In the genomic region with DNA sequence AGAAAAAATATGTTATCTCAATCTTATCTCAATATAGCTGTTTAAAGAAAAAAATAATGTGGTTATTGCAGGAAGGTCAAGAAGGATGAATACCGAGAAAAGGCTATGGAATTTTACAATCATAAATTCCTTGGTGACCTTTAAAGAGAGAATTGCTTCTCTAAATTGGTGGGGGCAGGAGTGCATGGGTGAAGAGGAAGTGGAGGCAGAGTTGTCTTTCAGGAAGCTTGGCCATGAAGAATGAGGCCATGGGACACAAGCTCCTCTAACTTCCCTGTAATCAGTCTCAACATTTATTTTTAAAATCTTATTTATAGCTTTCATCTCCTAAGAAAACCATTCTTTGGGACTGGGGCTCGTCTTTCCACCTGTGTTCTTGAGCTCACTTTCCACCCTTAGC, we compare ENCODE assay signal across 18 cellular contexts. TPM values are rescaled to one million over a fixed set of nuclear protein-coding genes. Genes with fewer than 3 reads are reported as not detected.
DNase-seq lines count a peak whose midpoint lies in the region; ATAC-seq, FAIRE-seq and TF ChIP-seq lines count a peak whose summit lies in the region.
"Had no signal": no experiment of that assay in that cellular context is flagged by ENCODE, and none has a peak within 500 bp of the region (broad histone marks: within the 10 kb centered on the region; RNA-seq: fewer than 3 reads in every experiment).

No MANE protein-coding gene starts in this region.

- H3K9me1 ChIP-seq in K562 (ENCODE audit: control insufficient read depth, insufficient read depth, low read length): no peaks in the 10 kb centered on the region

- no peaks in the 10 kb centered on the region for H3K79me2 ChIP-seq in K562 (ENCODE audit: control insufficient read depth, insufficient read depth, low read length)

- intact Hi-C loops in K562 (cut with micrococcal nuclease): no loop called here
- intact Hi-C loops in sciatic nerve (cut with DNase I): no loop called here

- ATAC-seq in K562: no peak
- no peak for ATAC-seq in sciatic nerve
- ATAC-seq: HCT116 had no signal

- no peak overlapping the region for H3K27ac ChIP-seq in K562 (ENCODE audit: extremely low read depth, low read depth, low read length)
- H3K27ac ChIP-seq in right atrium auricular region: no peak overlapping the region
- H3K27ac ChIP-seq: GM23248, HL-60 had no signal

- 39% methylated on average over 2 of the region's 2 CpGs for WGBS in K562 (ENCODE audit: insufficient coverage, low coverage, missing lambda C conversion rate)

- no peak for TF ChIP-seq RAD21 in K562 (CRISPR knock-in tag; conservative IDR thresholded peaks at IDR 0.05 in 1 of 2, IDR thresholded peaks at IDR 0.05 in 1 of 2)

- no peak overlapping the region for H3K9ac ChIP-seq in K562 (ENCODE audit: insufficient read depth in 1 of 2, low read depth in 2 of 2, low read length in 2 of 2)
- H3K9ac ChIP-seq: BLaER1 treated with 17β-estradiol and CSF1 and Interleukin-3, amounts not matched to agents 10 nM and 100 nM; GM23248 had no signal

- H3K4me1 ChIP-seq in K562 (replicated peaks in 1 of 2; ENCODE audit: control insufficient read depth in 2 of 2, insufficient read depth in 2 of 2, low read length in 2 of 2): peaks cover 0 to 7% of the 10 kb centered on the region in 2 experiments; a peak in 2 of 5 replicates
- no peaks in the 10 kb centered on the region for H3K4me1 ChIP-seq in right atrium auricular region

- TF ChIP-seq POLR2A in NB4 (IDR thresholded peaks at IDR 0.05; ENCODE audit: extremely low read depth, insufficient read length) (no peak), K562 (conservative IDR thresholded peaks at IDR 0.05) (no peak)

- BruUV-seq in K562 (replicated peaks; lab: Mats Ljungman, UMichigan): no TSS peak

- CTCF ChIA-PET in K562 (lab: Yijun Ruan, JAX; ENCODE audit: low intra/inter-chr PET ratio): no interaction called here

- no peaks in the 10 kb centered on the region for H3K9me3 ChIP-seq in K562 (replicated peaks; ENCODE audit: control insufficient read depth, insufficient read depth, low read depth, low read length)
- no peaks in the 10 kb centered on the region for H3K9me3 ChIP-seq in right atrium auricular region
- H3K9me3 ChIP-seq: BLaER1 treated with 17β-estradiol and CSF1 and Interleukin-3, amounts not matched to agents 10 nM and 100 nM had no signal

- no peaks in the 10 kb centered on the region for H4K20me1 ChIP-seq in K562 (replicated peaks; ENCODE audit: control insufficient read depth, insufficient read depth, low read length)
- H4K20me1 ChIP-seq: BLaER1 treated with 17β-estradiol and CSF1 and Interleukin-3, amounts not matched to agents 10 nM and 100 nM had no signal

- H3K4me3 ChIP-seq in NB4 (ENCODE audit: low read depth, low read length) (no peak overlapping the region), K562 (no peak overlapping the region), right atrium auricular region (no peak overlapping the region)
- H3K4me3 ChIP-seq: BLaER1 treated with 17β-estradiol and CSF1 and Interleukin-3, amounts not matched to agents 10 nM and 100 nM; GM23248 had no signal

- in situ Hi-C loops in K562 (cut with MboI): no loop called here

- DNase-seq in NOMO-1 treated with DMSO at 0.1 percent for 48 hours (lab: John Stamatoyannopoulos, UW; ENCODE audit: unreplicated experiment): peak; percentile 9
- no peak for DNase-seq in NOMO-1 treated with dmso at 0.1 percent for 144 hours (lab: John Stamatoyannopoulos, UW; ENCODE audit: unreplicated experiment)
- peak; percentile 10 for DNase-seq in NB4 (ENCODE audit: low read depth)
- no peak for DNase-seq in K562 (ENCODE audit: extremely low read depth in 1 of 4, low spot score in 3 of 4)
- no peak for DNase-seq in sciatic nerve (ENCODE audit: low spot score)
- no peak for DNase-seq in foreskin melanocyte
- no peak for DNase-seq in right atrium auricular region (ENCODE audit: low spot score)
- DNase-seq: 8988T; Calu3; CD4-positive, alpha-beta T cell; DMS 273 treated with DMSO at 0.1 percent for 48 hours; GM23248 had no signal

- TF ChIP-seq EP300 in K562 (IDR thresholded peaks at IDR 0.05; ENCODE audit: low read length): no peak

- H3K4me2 ChIP-seq in K562 (ENCODE audit: insufficient read depth, low read length): no peak overlapping the region

- no peak for TF ChIP-seq CTCF in NB4 (IDR thresholded peaks at IDR 0.05; ENCODE audit: low read depth, low read length)
- TF ChIP-seq CTCF in K562 (IDR thresholded peaks at IDR 0.05 in 2 of 3, conservative IDR thresholded peaks at IDR 0.05 in 1 of 3; ENCODE audit: insufficient read depth in 2 of 3, low read depth in 1 of 3, low read length in 3 of 3): no peak
- no peak for TF ChIP-seq CTCF in right atrium auricular region (IDR thresholded peaks at IDR 0.05)

- H3K36me3 ChIP-seq in K562 (ENCODE audit: control insufficient read depth, insufficient read depth, low read length) (no peaks in the 10 kb centered on the region), right atrium auricular region (no peaks in the 10 kb centered on the region)
- H3K36me3 ChIP-seq: BLaER1 treated with 17β-estradiol and CSF1 and Interleukin-3, amounts not matched to agents 10 nM and 100 nM had no signal

- 0 out of 2 replicates have a peak overlapping the region, but pooled peaks have one; percentile 21 for H2AFZ ChIP-seq in K562 (ENCODE audit: low read depth, low read length)
- H2AFZ ChIP-seq: GM23248 had no signal

- H3K27me3 ChIP-seq in K562 (ENCODE audit: control insufficient read depth in 2 of 2, insufficient read depth in 2 of 2, low read length in 2 of 2) (no peaks in the 10 kb centered on the region), right atrium auricular region (no peaks in the 10 kb centered on the region)
- H3K27me3 ChIP-seq: BLaER1 treated with 17β-estradiol and CSF1 and Interleukin-3, amounts not matched to agents 10 nM and 100 nM had no signal

- POLR2A ChIA-PET in K562 (lab: Yijun Ruan, JAX): interaction anchor here (0.9 to 1.3 kb wide), 4 partner anchors 17 to 74 kb away, joined by 3 to 5 read pairs (median 3); no protein-coding TSS in a partner anchor

- FAIRE-seq in K562 (lab: Jason Lieb, UNC): no peak
- FAIRE-seq: GM18507, H54 had no signal

TF ChIP-seq in K562, 482 proteins besides CTCF, POLR2A, EP300 and RAD21:
- TF ChIP-seq BACH1 (tag; IDR thresholded peaks at IDR 0.05) (no peak), SPI1 (IDR thresholded peaks at IDR 0.05; ENCODE audit: borderline replicate concordance, low read depth, low read length) (peak; percentile 65; the same call in 1 of the 2 replicates)

RNA-seq across cellular contexts. Expression of a gene that starts 22.4 kb away (rescaled TPM):
- 198 and 216 TPM in 2 replicates for total RNA-seq in K562 (2011; cell fraction: chromatin; rRNA removed; ENCODE audit: low replicate concordance)
- 93.6 and 103 TPM in 2 replicates for total RNA-seq in K562 (2011; cell fraction: nucleolus; rRNA removed)
- 137 and 198 TPM in 2 replicates for total RNA-seq in K562 (2011; cell fraction: nucleoplasm; rRNA removed)
- total RNA-seq in K562 (2014; rRNA removed) (231 and 291 TPM in 2 replicates), K562 (2014; rRNA removed; fragmentation: Illumina TruSeq; extraction: Trizol) (333 and 354 TPM in 2 replicates), K562 (2015; rRNA removed; fragmentation: Illumina TruSeq; extraction: Trizol) (328 and 338 TPM in 2 replicates), K562 (2021) (393 and 398 TPM in 2 replicates), sciatic nerve (7.1 TPM), right atrium auricular region (10 to 100 TPM; 38.7 to 47.8 TPM)
- polyA plus RNA-seq in K562 (2011; rRNA removed) (357 and 368 TPM in 2 replicates), K562 (2014; fragmentation: Illumina TruSeq; extraction: Trizol) (310 and 328 TPM in 2 replicates), K562 (2014; fragmentation: Nextera tagmentation; extraction: Ambion mirVana) (100 to 1,000 TPM; 115 to 185 TPM), K562 (2014; rRNA removed) (347 and 404 TPM in 2 replicates)
- polyA plus RNA-seq in K562 (2011; cell fraction: cytosol; rRNA removed): 230 and 238 TPM in 2 replicates
- polyA plus RNA-seq in K562 (2011; cell fraction: nucleus; rRNA removed): 194 and 196 TPM in 2 replicates
- polyA plus RNA-seq in K562 (2012): 303 and 340 TPM in 2 replicates
- 402 and 407 TPM in 2 replicates for polyA minus RNA-seq in K562 (2011; rRNA and poly(A)+ RNA removed)
- polyA minus RNA-seq in K562 (2011; cell fraction: cytosol; rRNA and poly(A)+ RNA removed): 228 and 368 TPM in 2 replicates
- 133 and 189 TPM in 2 replicates for polyA minus RNA-seq in K562 (2011; cell fraction: nucleus; rRNA and poly(A)+ RNA removed)
- total RNA-seq: CD4-positive, alpha-beta T cell; Daoy had no signal

RNA-seq across cellular contexts. Expression of a gene that starts 50.3 kb away (rescaled TPM):
- total RNA-seq in K562 (2011; cell fraction: chromatin; rRNA removed; ENCODE audit: low replicate concordance): 0.32 and 0.81 TPM in 2 replicates
- total RNA-seq in K562 (2011; cell fraction: nucleolus; rRNA removed): 0.17 and 0.39 TPM in 2 replicates
- total RNA-seq in K562 (2011; cell fraction: nucleoplasm; rRNA removed): 0.29 TPM in 1 of 2 replicates, not detected in the other
- total RNA-seq in K562 (2014; rRNA removed) (0.05 TPM in 1 of 2 replicates, not detected in the other), K562 (2014; rRNA removed; fragmentation: Illumina TruSeq; extraction: Trizol) (0.06 TPM in 1 of 2 replicates, not detected in the other), K562 (2015; rRNA removed; fragmentation: Illumina TruSeq; extraction: Trizol) (0.07 TPM in 1 of 2 replicates, not detected in the other), K562 (2021) (0.09 TPM in 1 of 2 replicates, not detected in the other), sciatic nerve (9.3 TPM), right atrium auricular region (1 to 10 TPM; 1.1 to 2.9 TPM)
- polyA plus RNA-seq in K562 (2011; rRNA removed) (0.04 and 0.07 TPM in 2 replicates), K562 (2014; fragmentation: Illumina TruSeq; extraction: Trizol) (not detected in 2 replicates), K562 (2014; fragmentation: Nextera tagmentation; extraction: Ambion mirVana) (under 1 TPM in 1 of 2 experiments, not detected in 1; 0.08 TPM), K562 (2014; rRNA removed) (0.33 TPM in 1 of 2 replicates, not detected in the other)
- 0.04 TPM in 1 of 2 replicates, not detected in the other for polyA plus RNA-seq in K562 (2011; cell fraction: cytosol; rRNA removed)
- 0.20 and 0.31 TPM in 2 replicates for polyA plus RNA-seq in K562 (2011; cell fraction: nucleus; rRNA removed)
- 0.08 and 0.53 TPM in 2 replicates for polyA plus RNA-seq in K562 (2012)
- polyA minus RNA-seq in K562 (2011; rRNA and poly(A)+ RNA removed): 0.12 TPM in 1 of 2 replicates, not detected in the other
- not detected in 2 replicates for polyA minus RNA-seq in K562 (2011; cell fraction: cytosol; rRNA and poly(A)+ RNA removed)
- polyA minus RNA-seq in K562 (2011; cell fraction: nucleus; rRNA and poly(A)+ RNA removed): not detected in 2 replicates
- total RNA-seq: Calu3, Daoy, GM23248 had no signal
- polyA plus RNA-seq: GM23248 had no signal

Comparison
In these comparisons a context has a peak if more than half of its experiments do, and no peak if none do; other contexts are left out.
1. DNase-seq: peak in NOMO-1 treated with DMSO at 0.1 percent for 48 hours (single experiment) and NB4 (single experiment); none in NOMO-1 treated with dmso at 0.1 percent for 144 hours (single experiment), K562 (0 of 4), sciatic nerve (single experiment), foreskin melanocyte (single experiment) and right atrium auricular region (single experiment).